1 cellular context compared by ENCODE assay signal in genomic region chr9:88925471-88925870, GRCh38.
TF ChIP-seq lines count a peak whose summit lies in the region.

No MANE protein-coding gene starts in this region.

TF ChIP-seq in IMR-90, 13 proteins besides CTCF, POLR2A, EP300 and RAD21:
- TF ChIP-seq USF2 (IDR thresholded peaks at IDR 0.05; ENCODE audit: low read depth, low read length) (no peak), FOS (IDR thresholded peaks at IDR 0.05; ENCODE audit: low read depth, low read length) (no peak), MXI1 (IDR thresholded peaks at IDR 0.05; ENCODE audit: borderline replicate concordance, low read depth, low read length) (no peak), NFE2L2 (IDR thresholded peaks at IDR 0.05; ENCODE audit: low read depth, low read length) (no peak), RCOR1 (IDR thresholded peaks at IDR 0.05; ENCODE audit: insufficient replicate concordance, low read length) (no peak), SMC3 (IDR thresholded peaks at IDR 0.05; ENCODE audit: low read depth, low read length) (no peak), MAFK (IDR thresholded peaks at IDR 0.05; ENCODE audit: low read depth, low read length) (no peak), CEBPB (IDR thresholded peaks at IDR 0.05; ENCODE audit: low read depth, low read length) (no peak), ELK1 (IDR thresholded peaks at IDR 0.05; ENCODE audit: borderline replicate concordance, low read depth, low read length) (no peak), CHD1 (IDR thresholded peaks at IDR 0.05; ENCODE audit: low read depth, low read length) (no peak), MAZ (IDR thresholded peaks at IDR 0.05; ENCODE audit: borderline replicate concordance, low read depth, low read length) (no peak), RFX5 (IDR thresholded peaks at IDR 0.05; ENCODE audit: low read depth, low read length) (no peak), BHLHE40 (IDR thresholded peaks at IDR 0.05; ENCODE audit: low read depth, low read length) (no peak)
